22 cellular contexts compared by ENCODE assay signal in genomic region chr22:29647954-29648737, GRCh38.
"Had no signal": no experiment of that assay in that cellular context is flagged by ENCODE, and none has a peak within 500 bp of the region (broad histone marks: within the 10 kb centered on the region; RNA-seq: fewer than 3 reads in every experiment).

No MANE protein-coding gene starts in this region.

- H3K4me3 ChIP-seq: SK-N-MC, smooth muscle cell, thoracic aorta had no signal

- FAIRE-seq: endothelial cell of umbilical vein, islet of Langerhans, TTC549 had no signal

- DNase-seq: activated CD4-positive, alpha-beta T cell treated with anti-CD3 and anti-CD28 coated beads, Interleukin-2, amount 50 U/mL, for 48 hours; activated gamma-delta T cell treated with Interleukin-2 at 50 U/mL for 16 hours; activated naive CD8-positive, alpha-beta T cell treated with anti-CD3 and anti-CD28 coated beads for 36 hours; activated T-cell treated with anti-CD3 and anti-CD28 coated beads, Interleukin-2, amount 50 U/mL, for 4 hours; amniotic stem cell; effector CD8-positive, alpha-beta T cell; foreskin fibroblast; glutamatergic neuron; hippocampal formation; left colon; nephron progenitor cell; nucleus accumbens; stimulated activated CD4-positive, alpha-beta T cell treated with anti-CD3 and anti-CD28 coated beads, Interleukin-4, amount 100 ng/mL, for 1 hour had no signal

- H3K9me3 ChIP-seq: thoracic aorta had no signal

- ATAC-seq: activated T-cell treated with anti-CD3 and anti-CD28 coated beads, Interleukin-2, amount 50 U/mL, for 4 hours; left colon; sciatic nerve had no signal

- H3K4me3 Mint-ChIP-seq: activated naive CD8-positive, alpha-beta T cell treated with anti-CD3 and anti-CD28 coated beads for 36 hours; activated T-cell treated with anti-CD3 and anti-CD28 coated beads, Interleukin-2, amount 50 U/mL, for 4 hours; dendritic cell treated with granulocyte-macrophage colony-stimulating factor and Interleukin-4, amounts not matched to agents 40 ng/mL and 50 ng/mL, for 4 days; nephron progenitor cell; T-helper 2 cell treated with Interferon-gamma antibody and Interleukin-4, amounts not matched to agents 5 μg/mL and 100 μg/mL, for 36 hours had no signal

- H3K9me3 Mint-ChIP-seq: activated naive CD8-positive, alpha-beta T cell treated with anti-CD3 and anti-CD28 coated beads for 36 hours; activated T-cell treated with anti-CD3 and anti-CD28 coated beads, Interleukin-2, amount 50 U/mL, for 4 hours; dendritic cell treated with granulocyte-macrophage colony-stimulating factor and Interleukin-4, amounts not matched to agents 40 ng/mL and 50 ng/mL, for 4 days; T-helper 2 cell treated with Interferon-gamma antibody and Interleukin-4, amounts not matched to agents 5 μg/mL and 100 μg/mL, for 36 hours had no signal

- H3K27ac Mint-ChIP-seq: activated naive CD8-positive, alpha-beta T cell treated with anti-CD3 and anti-CD28 coated beads for 36 hours; dendritic cell treated with granulocyte-macrophage colony-stimulating factor and Interleukin-4, amounts not matched to agents 40 ng/mL and 50 ng/mL, for 4 days; nephron progenitor cell; T-helper 2 cell treated with Interferon-gamma antibody and Interleukin-4, amounts not matched to agents 5 μg/mL and 100 μg/mL, for 36 hours had no signal

- H3K4me2 ChIP-seq: smooth muscle cell had no signal

- H3K27me3 Mint-ChIP-seq: activated naive CD8-positive, alpha-beta T cell treated with anti-CD3 and anti-CD28 coated beads for 36 hours; dendritic cell treated with granulocyte-macrophage colony-stimulating factor and Interleukin-4, amounts not matched to agents 40 ng/mL and 50 ng/mL, for 4 days had no signal

- H3K27ac ChIP-seq: SK-N-MC, thoracic aorta had no signal
